12 cellular contexts compared by ENCODE assay signal in the genomic region with DNA sequence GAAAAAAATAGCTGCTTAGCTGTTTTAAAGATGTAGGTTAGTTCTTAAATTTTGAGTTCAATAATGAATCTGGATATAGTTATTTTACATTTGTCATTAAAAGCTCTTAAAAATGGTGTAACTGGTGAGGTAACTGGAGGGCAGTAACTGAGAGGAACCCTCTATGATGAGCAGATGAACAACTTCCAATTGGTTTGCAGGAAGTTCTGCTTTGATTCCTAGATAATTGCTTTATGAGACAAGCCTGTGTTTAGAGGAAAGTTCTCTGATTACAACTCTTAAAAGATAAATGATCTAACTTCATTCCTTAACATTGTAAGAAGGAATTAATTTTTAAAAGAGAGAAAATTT. TPM values are rescaled to one million over a fixed set of nuclear protein-coding genes. Genes with fewer than 3 reads are reported as not detected.
DNase-seq lines count a peak whose midpoint lies in the region; ATAC-seq and TF ChIP-seq lines count a peak whose summit lies in the region.
"Had no signal": no experiment of that assay in that cellular context is flagged by ENCODE, and none has a peak within 500 bp of the region (broad histone marks: within the 10 kb centered on the region; RNA-seq: fewer than 3 reads in every experiment).

No MANE protein-coding gene starts in this region.

- no peaks in the 10 kb centered on the region for H3K27me3 ChIP-seq in CD4-positive, CD25-positive, alpha-beta regulatory T cell (ENCODE audit: control insufficient read depth, insufficient read depth, low read length)
- no peaks in the 10 kb centered on the region for H3K27me3 ChIP-seq in MM.1S (replicated peaks; ENCODE audit: insufficient read depth, low read length)
- H3K27me3 ChIP-seq in osteoblast (ENCODE audit: insufficient read depth, low read length), result no peaks in the 10 kb centered on the region
- no peaks in the 10 kb centered on the region for H3K27me3 ChIP-seq in WERI-Rb-1 (ENCODE audit: insufficient read depth, low read depth, severe bottlenecking)
- H3K27me3 ChIP-seq: adrenal gland, right atrium auricular region had no signal

- TF ChIP-seq CTCF in MM.1S (IDR thresholded peaks at IDR 0.05; ENCODE audit: low read length), result no peak
- no peak for TF ChIP-seq CTCF in brain (conservative IDR thresholded peaks at IDR 0.05)
- no peak for TF ChIP-seq CTCF in osteoblast (IDR thresholded peaks at IDR 0.05; ENCODE audit: extremely low read depth, low read depth, low read length)
- TF ChIP-seq CTCF in WERI-Rb-1 (IDR thresholded peaks at IDR 0.05; ENCODE audit: low read depth, low read length), result no peak

- H3K36me3 ChIP-seq in CD4-positive, CD25-positive, alpha-beta regulatory T cell (ENCODE audit: control insufficient read depth, insufficient read depth, low read length), result peaks cover 53% of the 10 kb centered on the region
- peaks cover 20% of the 10 kb centered on the region for H3K36me3 ChIP-seq in MM.1S (replicated peaks; ENCODE audit: insufficient read depth, low read length)
- H3K36me3 ChIP-seq in osteoblast (ENCODE audit: insufficient read depth, low read length), result peaks cover 1% of the 10 kb centered on the region
- peaks cover 72% of the 10 kb centered on the region for H3K36me3 ChIP-seq in WERI-Rb-1

- peaks cover 70 to 89% (median 78%) of the 10 kb centered on the region in 4 donors for H3K4me1 Mint-ChIP-seq in CD4-positive, CD25-positive, alpha-beta regulatory T cell
- peaks cover 81% of the 10 kb centered on the region for H3K4me1 Mint-ChIP-seq in brain

- DNase-seq in CD4-positive, CD25-positive, alpha-beta regulatory T cell, result no peak
- DNase-seq in MM.1S, result no peak
- no peak for DNase-seq in osteoblast (ENCODE audit: insufficient read length, low spot score, missing footprints)
- no peak for DNase-seq in SW 1271 (lab: John Stamatoyannopoulos, UW)
- no peak for DNase-seq in GDM1 (lab: John Stamatoyannopoulos, UW)
- no peak for DNase-seq in WERI-Rb-1
- DNase-seq: COR-L47, NCI-H2227 treated with DMSO at 0.1 percent for 48 hours had no signal

- H3K9me3 Mint-ChIP-seq in CD4-positive, CD25-positive, alpha-beta regulatory T cell, result peaks cover 0 to 2% (median 0%) of the 10 kb centered on the region in 7 donors
- H3K9me3 Mint-ChIP-seq in brain, result no peaks in the 10 kb centered on the region

- H3K4me2 ChIP-seq in MM.1S (ENCODE audit: low read depth, low read length) (peak overlapping the region; percentile 48; the same call in 1 of the 2 replicates), osteoblast (ENCODE audit: insufficient read depth, low read length) (peak overlapping the region; percentile 56)

- no peak overlapping the region for H3K9ac ChIP-seq in MM.1S (ENCODE audit: low read length)

- H2AFZ ChIP-seq in MM.1S (ENCODE audit: low read length), result no peak overlapping the region
- no peak overlapping the region for H2AFZ ChIP-seq in osteoblast (ENCODE audit: low read length)

- H4K20me1 ChIP-seq in MM.1S (ENCODE audit: insufficient read depth, low read length) (peaks cover 37% of the 10 kb centered on the region), osteoblast (ENCODE audit: insufficient read depth, low read length) (peaks cover 6% of the 10 kb centered on the region)

- peaks cover 70% of the 10 kb centered on the region for H3K4me1 ChIP-seq in CD4-positive, CD25-positive, alpha-beta regulatory T cell (ENCODE audit: control insufficient read depth, insufficient read depth, low read length, poor library complexity, severe bottlenecking)
- H3K4me1 ChIP-seq in MM.1S (ENCODE audit: low read length), result peaks cover 40% of the 10 kb centered on the region
- peaks cover 13% of the 10 kb centered on the region for H3K4me1 ChIP-seq in osteoblast (ENCODE audit: insufficient read depth, low read length)

- H3K4me3 Mint-ChIP-seq in CD4-positive, CD25-positive, alpha-beta regulatory T cell, result peak overlapping the region; percentile 80 to 94 (median 85)
- peak overlapping the region in 3 of 5 experiments; percentile 47 to 62 (median 50) for H3K4me3 Mint-ChIP-seq in brain

- no peaks in the 10 kb centered on the region for H3K27me3 Mint-ChIP-seq in CD4-positive, CD25-positive, alpha-beta regulatory T cell
- H3K27me3 Mint-ChIP-seq in brain, result peaks cover 4% of the 10 kb centered on the region

- peaks cover 66% of the 10 kb centered on the region for H3K36me3 Mint-ChIP-seq in CD4-positive, CD25-positive, alpha-beta regulatory T cell
- H3K36me3 Mint-ChIP-seq in brain, result peaks cover 37% of the 10 kb centered on the region

- no peaks in the 10 kb centered on the region for H3K9me3 ChIP-seq in CD4-positive, CD25-positive, alpha-beta regulatory T cell (ENCODE audit: control insufficient read depth in 2 of 2, low read length in 2 of 2)
- H3K9me3 ChIP-seq in MM.1S (replicated peaks; ENCODE audit: insufficient read depth, low read length), result no peaks in the 10 kb centered on the region
- H3K9me3 ChIP-seq in osteoblast (ENCODE audit: low read depth, low read length), result no peaks in the 10 kb centered on the region
- H3K9me3 ChIP-seq in WERI-Rb-1 (ENCODE audit: severe bottlenecking), result no peaks in the 10 kb centered on the region
- H3K9me3 ChIP-seq: adrenal gland, right atrium auricular region had no signal

- no peaks in the 10 kb centered on the region for H3K9me2 ChIP-seq in MM.1S (replicated peaks; ENCODE audit: insufficient read depth, low read length)

- peak overlapping the region; percentile 4 to 79 (median 70) for H3K27ac Mint-ChIP-seq in CD4-positive, CD25-positive, alpha-beta regulatory T cell
- H3K27ac Mint-ChIP-seq in brain, result peak overlapping the region in 1 of 5 experiments; percentile 66

- peaks cover 10% of the 10 kb centered on the region for H3F3A ChIP-seq in MM.1S (ENCODE audit: insufficient read depth, low read length)

- no peak for ATAC-seq in CD4-positive, CD25-positive, alpha-beta regulatory T cell (ENCODE audit: low read depth in 2 of 2)
- ATAC-seq in GM18907 (IDR thresholded peaks at IDR 0.05; ENCODE audit: unreplicated experiment), result no peak

- peak overlapping the region; percentile 58 for H3K27ac ChIP-seq in CD4-positive, CD25-positive, alpha-beta regulatory T cell (ENCODE audit: insufficient read depth, low read length, poor library complexity, severe bottlenecking)
- H3K27ac ChIP-seq in MM.1S (ENCODE audit: low read length), result peak overlapping the region; percentile 28; the same call in 1 of the 2 replicates
- H3K27ac ChIP-seq in osteoblast (ENCODE audit: low read depth, low read length), result no peak overlapping the region
- no peak overlapping the region for H3K27ac ChIP-seq in WERI-Rb-1

- peaks cover 97% of the 10 kb centered on the region for H3K79me2 ChIP-seq in MM.1S (ENCODE audit: low read length)
- H3K79me2 ChIP-seq in osteoblast (ENCODE audit: insufficient read depth, low read length), result no peaks in the 10 kb centered on the region

- H3K4me3 ChIP-seq in CD4-positive, CD25-positive, alpha-beta regulatory T cell (ENCODE audit: low read depth, low read length), result peak overlapping the region; percentile 85
- H3K4me3 ChIP-seq in MM.1S (ENCODE audit: low read length), result no peak overlapping the region
- no peak overlapping the region for H3K4me3 ChIP-seq in osteoblast (ENCODE audit: insufficient read depth, low read length)
- H3K4me3 ChIP-seq in WERI-Rb-1 (ENCODE audit: low read depth, low read length), result no peak overlapping the region
- H3K4me3 ChIP-seq: adrenal gland, right atrium auricular region had no signal

RNA-seq across cellular contexts. Expression of a gene that starts 8.5 kb away (rescaled TPM):
- total RNA-seq in CD4-positive, CD25-positive, alpha-beta regulatory T cell, result 236 TPM
- polyA plus RNA-seq in CD4-positive, CD25-positive, alpha-beta regulatory T cell, result 100 to 1,000 TPM in 1 of 4 donors, 10 to 100 TPM in 3; 62.4 to 110 (median 72.3) TPM
- polyA plus RNA-seq in brain (ENCODE audit: insufficient read depth, low read depth, low replicate concordance), result 9.8 TPM
- total RNA-seq in osteoblast, result 10.1 and 13.8 TPM in 2 replicates

Comparison
In these comparisons a context has a peak if more than half of its experiments do, and no peak if none do; other contexts are left out.
1. H3K27ac ChIP-seq: peak in CD4-positive, CD25-positive, alpha-beta regulatory T cell (single experiment) and MM.1S (single experiment); none in osteoblast (single experiment) and WERI-Rb-1 (single experiment).
2. RNA of a gene that starts 8.5 kb away (total RNA-seq): 236 TPM in CD4-positive, CD25-positive, alpha-beta regulatory T cell (single experiment); 10.1 to 13.8 TPM in osteoblast; every median in the first group is over 10 times any median in the second.